In genomic region chr10:124388823-124389612, GRCh38 we compare ENCODE assay signal across 8 cellular contexts. TPM values are rescaled to one million over a fixed set of nuclear protein-coding genes. Genes with fewer than 3 reads are reported as not detected.
A peak's percentile ranks its signal among the peaks of the same experiment; 100 is the strongest.
DNase-seq lines count a peak whose midpoint lies in the region; ATAC-seq and TF ChIP-seq lines count a peak whose summit lies in the region.

No MANE protein-coding gene starts in this region.

- DNase-seq in NCI-H187 (lab: John Stamatoyannopoulos, UW) = peak; percentile 24 to 71
- no peak for DNase-seq in NCI-H187 treated with DMSO at 0.1 percent for 48 hours (lab: John Stamatoyannopoulos, UW)
- peak; percentile 56 to 82 for DNase-seq in NCI-H1930 (lab: John Stamatoyannopoulos, UW)
- DNase-seq in breast epithelium (ENCODE audit: low spot score in 2 of 2) = peak; percentile 79 to 87

- ATAC-seq in HG02852 (IDR thresholded peaks at IDR 0.05; ENCODE audit: unreplicated experiment) = peak; percentile 95

- H3K9ac ChIP-seq in iPS-20b (ENCODE audit: low read depth, low read length) (no peak overlapping the region), skeletal muscle satellite cell (ENCODE audit: low read depth, low read length) (peak overlapping the region; percentile 79)

- H3K36me3 ChIP-seq in breast epithelium (no peaks in the 10 kb centered on the region), iPS-20b (ENCODE audit: insufficient read depth, low read depth, low read length) (no peaks in the 10 kb centered on the region), skeletal muscle satellite cell (ENCODE audit: insufficient read depth, low read length) (no peaks in the 10 kb centered on the region)

- peak overlapping the region; percentile 97 for H3K4me2 ChIP-seq in skeletal muscle satellite cell (ENCODE audit: low read length)

- TF ChIP-seq CTCF in WI38 (IDR thresholded peaks at IDR 0.05; ENCODE audit: low read depth, low read length) (peak; percentile 75), breast epithelium (IDR thresholded peaks at IDR 0.05) (peak; percentile 79 to 97 (median 83))

- H3K27me3 ChIP-seq in breast epithelium = no peaks in the 10 kb centered on the region
- peaks cover 10% of the 10 kb centered on the region for H3K27me3 ChIP-seq in iPS-20b (ENCODE audit: insufficient read depth, low read length)
- H3K27me3 ChIP-seq in skeletal muscle satellite cell (ENCODE audit: control insufficient read depth, insufficient read depth, low read length) = no peaks in the 10 kb centered on the region

- H3K9me3 ChIP-seq in breast epithelium (no peaks in the 10 kb centered on the region), iPS-20b (ENCODE audit: insufficient read depth, low read depth, low read length) (no peaks in the 10 kb centered on the region), skeletal muscle satellite cell (replicated peaks; ENCODE audit: low read length) (no peaks in the 10 kb centered on the region)

- peak overlapping the region; percentile 43; the same call in 1 of the 2 replicates for H3K4me3 ChIP-seq in WI38 (ENCODE audit: low read depth, low read length)
- H3K4me3 ChIP-seq in breast epithelium = peak overlapping the region; percentile 34 to 73 (median 52)
- peak overlapping the region; percentile 59; the same call in 1 of the 2 replicates for H3K4me3 ChIP-seq in iPS-20b (ENCODE audit: low read length)
- H3K4me3 ChIP-seq in skeletal muscle satellite cell (ENCODE audit: low read length) = peak overlapping the region; percentile 68

- intact Hi-C loops in breast epithelium (cut with DNase I; ENCODE audit: low total_unique reads) = loop anchor here (2.0 kb wide), 1 partner anchor 394 kb away; no protein-coding TSS in a partner anchor

- H3K27ac ChIP-seq in breast epithelium = peak overlapping the region in 1 of 2 donors; percentile 25
- H3K27ac ChIP-seq in iPS-20b (ENCODE audit: low read length) = no peak overlapping the region

- TF ChIP-seq POLR2A in breast epithelium (IDR thresholded peaks at IDR 0.05) = no peak

- H3K4me1 ChIP-seq in breast epithelium (no peaks in the 10 kb centered on the region), iPS-20b (ENCODE audit: insufficient read depth, low read length) (no peaks in the 10 kb centered on the region; the same call in 1 of the 2 replicates), skeletal muscle satellite cell (ENCODE audit: control insufficient read depth, insufficient read depth, low read length) (peaks cover 10% of the 10 kb centered on the region)

RNA-seq across cellular contexts. Expression of gene OAT, which starts 29.7 kb away (rescaled TPM):
- total RNA-seq in breast epithelium = 100 to 1,000 TPM in 2 of 3 donors, 10 to 100 TPM in 1; 93.3 to 160 (median 115) TPM
- total RNA-seq in skeletal muscle satellite cell (2012; rRNA removed) = 179 and 204 TPM in 2 replicates
